In genomic region chr12:115998119-115998633, GRCh38 we compare ENCODE assay signal across 8 cellular contexts.
A peak's percentile ranks its signal among the peaks of the same experiment; 100 is the strongest.
DNase-seq lines count a peak whose midpoint lies in the region; ATAC-seq, FAIRE-seq and TF ChIP-seq lines count a peak whose summit lies in the region.

No MANE protein-coding gene starts in this region.

- FAIRE-seq in endothelial cell of umbilical vein (lab: Jason Lieb, UNC), result peak; percentile 88

- no peaks in the 10 kb centered on the region for H3K79me2 ChIP-seq in endothelial cell of umbilical vein (ENCODE audit: control insufficient read depth, insufficient read depth, low read length)

- H4K20me1 ChIP-seq in endothelial cell of umbilical vein (replicated peaks; ENCODE audit: control insufficient read depth, extremely low read depth, insufficient read depth, low read length), result no peaks in the 10 kb centered on the region

- peaks cover 6 to 16% of the 10 kb centered on the region in 2 experiments for H3K36me3 ChIP-seq in endothelial cell of umbilical vein (ENCODE audit: control insufficient read depth in 2 of 2, extremely low read depth in 1 of 2, insufficient read depth in 2 of 2, low read length in 2 of 2)
- no peaks in the 10 kb centered on the region for H3K36me3 ChIP-seq in mucosa of descending colon (ENCODE audit: low read depth)

- BruUV-seq in endothelial cell of umbilical vein (replicated peaks; lab: Mats Ljungman, UMichigan), result no TSS peak

- POLR2A ChIA-PET in endothelial cell of umbilical vein (lab: Charles Lee), result no interaction called here

- peak overlapping the region; percentile 34 for H3K27ac ChIP-seq in endothelial cell of umbilical vein (ENCODE audit: insufficient read depth, low read depth, low read length)

- intact Hi-C loops in endothelial cell of umbilical vein (cut with micrococcal nuclease), result loop anchor here (1.0 to 5.0 kb wide), 7 partner anchors 139 to 709 kb away; partner anchors contain the start of gene MED13L
- intact Hi-C loops in mucosa of descending colon (cut with DNase I, micrococcal nuclease), result loop anchor here in 1 of 2 donors (5.0 kb wide), 1 partner anchor 604 kb away; no protein-coding TSS in a partner anchor

- DNase-seq in NCI-H2081 (lab: John Stamatoyannopoulos, UW) (peak; percentile 8 to 41), NCI-H2081 treated with DMSO at 0.1 percent for 48 hours (lab: John Stamatoyannopoulos, UW) (no peak), RKO (ENCODE audit: low spot score) (peak; percentile 54), endothelial cell of umbilical vein (ENCODE audit: low read depth, low spot score) (peak; percentile 70), mucosa of descending colon (peak in 1 of 3 donors; percentile 21)

- no peaks in the 10 kb centered on the region for H3K27me3 ChIP-seq in endothelial cell of umbilical vein (ENCODE audit: control insufficient read depth in 2 of 2, insufficient read depth in 2 of 2, low read length in 2 of 2)

- no peaks in the 10 kb centered on the region for H3K9me1 ChIP-seq in endothelial cell of umbilical vein (replicated peaks; ENCODE audit: control insufficient read depth, extremely low read depth, insufficient read depth, low read length)

- H2AFZ ChIP-seq in endothelial cell of umbilical vein (ENCODE audit: low read depth, low read length), result no peak overlapping the region

- H3K4me1 ChIP-seq in endothelial cell of umbilical vein (ENCODE audit: control insufficient read depth, extremely low read depth, insufficient read depth, low read length) (no peaks in the 10 kb centered on the region), mucosa of descending colon (ENCODE audit: low read depth) (no peaks in the 10 kb centered on the region)

- TF ChIP-seq CTCF in endothelial cell of umbilical vein (IDR thresholded peaks at IDR 0.05; ENCODE audit: extremely low read depth in 1 of 2, insufficient read depth in 1 of 2, low read depth in 1 of 2, low read length in 2 of 2) (peak; percentile 47 to 52), mucosa of descending colon (IDR thresholded peaks at IDR 0.05) (peak; percentile 56)

- H3K9me3 ChIP-seq in endothelial cell of umbilical vein (replicated peaks; ENCODE audit: control insufficient read depth, insufficient read depth, low read length) (no peaks in the 10 kb centered on the region), mucosa of descending colon (no peaks in the 10 kb centered on the region)

- no peak overlapping the region for H3K4me3 ChIP-seq in endothelial cell of umbilical vein (replicated peaks in 1 of 3; ENCODE audit: insufficient read depth in 1 of 3, low read depth in 1 of 3, low read length in 3 of 3)
- H3K4me3 ChIP-seq in mucosa of descending colon, result no peak overlapping the region

- H3K4me2 ChIP-seq in endothelial cell of umbilical vein (ENCODE audit: insufficient read depth, low read length), result no peak overlapping the region

- ATAC-seq in HG03103 (IDR thresholded peaks at IDR 0.05; ENCODE audit: low read depth, unreplicated experiment), result peak; percentile 81
- ATAC-seq in mucosa of descending colon, result peak; percentile 68
- no peak for ATAC-seq in GM19395 (IDR thresholded peaks at IDR 0.05; ENCODE audit: unreplicated experiment)
- no peak for ATAC-seq in HG03442 (IDR thresholded peaks at IDR 0.05; ENCODE audit: unreplicated experiment)

- dilution Hi-C loops in endothelial cell of umbilical vein (cut with MboI; ENCODE audit: extremely low pct_ligation_motif_present, low sequenced_read_pairs), result no loop called here

- CTCF ChIA-PET in endothelial cell of umbilical vein (lab: Charles Lee), result interaction anchor here (0.6 to 1.7 kb wide), 19 partner anchors 8 to 712 kb away, joined by 3 to 11 read pairs (median 4); no protein-coding TSS in a partner anchor

- H3K9ac ChIP-seq in endothelial cell of umbilical vein (replicated peaks; ENCODE audit: extremely low read depth, insufficient read depth, low read length), result no peak overlapping the region

- no peak for TF ChIP-seq POLR2A in endothelial cell of umbilical vein (IDR thresholded peaks at IDR 0.05; ENCODE audit: low read depth, low read length)

TF ChIP-seq in endothelial cell of umbilical vein, 7 proteins besides CTCF, POLR2A, EP300 and RAD21:
- no peak for TF ChIP-seq EZH2 (IDR thresholded peaks at IDR 0.05; ENCODE audit: borderline replicate concordance, low read depth, low read length, severe bottlenecking)
- TF ChIP-seq FOS (IDR thresholded peaks at IDR 0.05; ENCODE audit: borderline replicate concordance, insufficient read depth, low read length), result no peak
- TF ChIP-seq MAX (IDR thresholded peaks at IDR 0.05; ENCODE audit: insufficient read depth, insufficient read length), result no peak
- TF ChIP-seq POLR2AphosphoS5 (IDR thresholded peaks at IDR 0.05; ENCODE audit: insufficient read depth, low read depth, low read length), result no peak
- no peak for TF ChIP-seq JUN (IDR thresholded peaks at IDR 0.05; ENCODE audit: borderline replicate concordance, insufficient read depth, insufficient read length, low read depth)
- TF ChIP-seq GATA2 (IDR thresholded peaks at IDR 0.05; ENCODE audit: insufficient read depth, insufficient read length, low read depth, low read length), result no peak
- TF ChIP-seq MYC (IDR thresholded peaks at IDR 0.05; ENCODE audit: low read depth, low read length), result no peak

Comparison
In these comparisons a context has a peak if more than half of its experiments do, and no peak if none do; other contexts are left out.
1. ATAC-seq: peak in HG03103 (single experiment) and mucosa of descending colon (single experiment); none in GM19395 (single experiment) and HG03442 (single experiment).